In genomic region chr20:44471481-44471882, GRCh38 we compare ENCODE assay signal across 10 cellular contexts. TPM values are rescaled to one million over a fixed set of nuclear protein-coding genes. Genes with fewer than 3 reads are reported as not detected.
DNase-seq lines count a peak whose midpoint lies in the region; TF ChIP-seq lines count a peak whose summit lies in the region.
"Had no signal": no experiment of that assay in that cellular context is flagged by ENCODE, and none has a peak within 500 bp of the region (broad histone marks: within the 10 kb centered on the region; RNA-seq: fewer than 3 reads in every experiment).

No MANE protein-coding gene starts in this region.

- no peak overlapping the region for H2AFZ ChIP-seq in neural progenitor cell (replicated peaks)

- peaks cover 30% of the 10 kb centered on the region for H3K4me1 Mint-ChIP-seq in chondrocyte (ENCODE audit: low read depth)
- H3K4me1 Mint-ChIP-seq in neural progenitor cell = peaks cover 11% of the 10 kb centered on the region
- peaks cover 4% of the 10 kb centered on the region for H3K4me1 Mint-ChIP-seq in activated CD4-positive, alpha-beta T cell treated with anti-CD3 and anti-CD28 coated beads, Interleukin-2, amount 10 ng/mL, durations not matched to agents 24 days and 14 days

- H3K27ac ChIP-seq in neural progenitor cell = no peak overlapping the region
- no peak overlapping the region for H3K27ac ChIP-seq in tibial nerve
- H3K27ac ChIP-seq: esophagus muscularis mucosa had no signal

- TF ChIP-seq POLR2A in tibial nerve (IDR thresholded peaks at IDR 0.05) = no peak

- H3K79me2 ChIP-seq in neural progenitor cell (ENCODE audit: low read depth) = peaks cover 6% of the 10 kb centered on the region

- intact Hi-C loops in activated CD4-positive, alpha-beta T cell treated with anti-CD3 and anti-CD28 coated beads, Interleukin-2, amount 10 ng/mL, durations not matched to agents 24 days and 14 days (cut with micrococcal nuclease) = loop anchor here (10.0 kb wide), 1 partner anchor 87 kb away; no protein-coding TSS in a partner anchor

- H3K4me2 ChIP-seq in neural progenitor cell = no peak overlapping the region

- H3K9me3 ChIP-seq in neural progenitor cell (ENCODE audit: low read depth) (no peaks in the 10 kb centered on the region), tibial nerve (no peaks in the 10 kb centered on the region)
- H3K9me3 ChIP-seq: esophagus muscularis mucosa had no signal

- no peaks in the 10 kb centered on the region for H3K9me3 Mint-ChIP-seq in chondrocyte (ENCODE audit: low read depth)
- no peaks in the 10 kb centered on the region for H3K9me3 Mint-ChIP-seq in neural progenitor cell
- no peaks in the 10 kb centered on the region for H3K9me3 Mint-ChIP-seq in activated CD4-positive, alpha-beta T cell treated with anti-CD3 and anti-CD28 coated beads, Interleukin-2, amount 10 ng/mL, durations not matched to agents 24 days and 14 days

- H3K4me3 Mint-ChIP-seq in chondrocyte (ENCODE audit: unreplicated experiment) (no peak overlapping the region), neural progenitor cell (no peak overlapping the region)
- H3K4me3 Mint-ChIP-seq in activated CD4-positive, alpha-beta T cell treated with anti-CD3 and anti-CD28 coated beads, Interleukin-2, amount 10 ng/mL, durations not matched to agents 24 days and 14 days = no peak overlapping the region

- TF ChIP-seq EP300 in tibial nerve (IDR thresholded peaks at IDR 0.05) = peak in 1 of 2 donors; percentile 18

- H3K4me3 ChIP-seq in neural progenitor cell = no peak overlapping the region
- no peak overlapping the region for H3K4me3 ChIP-seq in tibial nerve
- H3K4me3 ChIP-seq: esophagus muscularis mucosa had no signal

- H3F3A ChIP-seq in neural progenitor cell (ENCODE audit: low read depth) = no peaks in the 10 kb centered on the region

- no peaks in the 10 kb centered on the region for H3K36me3 ChIP-seq in neural progenitor cell
- H3K36me3 ChIP-seq in tibial nerve = no peaks in the 10 kb centered on the region
- H3K36me3 ChIP-seq: esophagus muscularis mucosa had no signal

- H3K27me3 Mint-ChIP-seq in chondrocyte (ENCODE audit: low read depth) (no peaks in the 10 kb centered on the region), neural progenitor cell (ENCODE audit: insufficient read depth, low read depth) (peaks cover 6% of the 10 kb centered on the region)
- H3K27me3 Mint-ChIP-seq in activated CD4-positive, alpha-beta T cell treated with anti-CD3 and anti-CD28 coated beads, Interleukin-2, amount 10 ng/mL, durations not matched to agents 24 days and 14 days = no peaks in the 10 kb centered on the region

- H3K36me3 Mint-ChIP-seq in chondrocyte (ENCODE audit: low read depth) (no peaks in the 10 kb centered on the region), neural progenitor cell (no peaks in the 10 kb centered on the region)
- H3K36me3 Mint-ChIP-seq in activated CD4-positive, alpha-beta T cell treated with anti-CD3 and anti-CD28 coated beads, Interleukin-2, amount 10 ng/mL, durations not matched to agents 24 days and 14 days (ENCODE audit: low read depth) = no peaks in the 10 kb centered on the region

- DNase-seq in DMS53 treated with DMSO at 0.1 percent for 48 hours (lab: John Stamatoyannopoulos, UW; ENCODE audit: unreplicated experiment) (peak; percentile 12), NCI-H146 (lab: John Stamatoyannopoulos, UW) (peak; percentile 36), chondrocyte (ENCODE audit: low spot score) (no peak), neural progenitor cell (ENCODE audit: low spot score) (peak; percentile 37), tibial nerve (ENCODE audit: low spot score in 2 of 2) (no peak), HPDE6-E6E7 (ENCODE audit: extremely low spot score) (no peak), NCI-H1694 (lab: John Stamatoyannopoulos, UW) (no peak)
- DNase-seq in activated CD4-positive, alpha-beta T cell treated with anti-CD3 and anti-CD28 coated beads, Interleukin-2, amount 10 ng/mL, durations not matched to agents 24 days and 14 days = no peak
- DNase-seq: right cardiac atrium had no signal

- no peak overlapping the region for H3K27ac Mint-ChIP-seq in chondrocyte (ENCODE audit: unreplicated experiment)
- no peak overlapping the region for H3K27ac Mint-ChIP-seq in neural progenitor cell
- no peak overlapping the region for H3K27ac Mint-ChIP-seq in activated CD4-positive, alpha-beta T cell treated with anti-CD3 and anti-CD28 coated beads, Interleukin-2, amount 10 ng/mL, durations not matched to agents 24 days and 14 days

- WGBS in tibial nerve, 2 donors = 50 to 77% methylated on average over 2 of the region's 2 CpGs

- no peaks in the 10 kb centered on the region for H4K20me1 ChIP-seq in neural progenitor cell (ENCODE audit: low read depth)

- H3K27me3 ChIP-seq in neural progenitor cell = no peaks in the 10 kb centered on the region
- H3K27me3 ChIP-seq in tibial nerve = no peaks in the 10 kb centered on the region
- H3K27me3 ChIP-seq: esophagus muscularis mucosa had no signal

- no peak overlapping the region for H3K9ac ChIP-seq in neural progenitor cell

- TF ChIP-seq CTCF in chondrocyte (IDR thresholded peaks at IDR 0.05) (peak; percentile 79), neural progenitor cell (IDR thresholded peaks at IDR 0.05) (peak; percentile 46), tibial nerve (IDR thresholded peaks at IDR 0.05) (peak in 2 of 5 experiments; percentile 40 to 51)

- H3K4me1 ChIP-seq in neural progenitor cell (peaks cover 5% of the 10 kb centered on the region), tibial nerve (peaks cover 0 to 25% (median 4%) of the 10 kb centered on the region in 4 donors)

RNA-seq across cellular contexts. Expression of gene TTPAL, which starts 4.2 kb away (rescaled TPM):
- 16.5 to 18.4 TPM (median 17.1 TPM) in 3 replicates for total RNA-seq in chondrocyte
- 7.8 and 9.8 TPM in 2 replicates for total RNA-seq in neural progenitor cell (ENCODE audit: low replicate concordance)
- 10 to 100 TPM; 13.0 to 23.7 (median 16.9) TPM for total RNA-seq in tibial nerve
- 22.6 and 23.2 TPM in 2 replicates for total RNA-seq in activated CD4-positive, alpha-beta T cell treated with anti-CD3 and anti-CD28 coated beads, Interleukin-2, amount 10 ng/mL, durations not matched to agents 24 days and 14 days

RNA-seq across cellular contexts. Expression of gene SERINC3, which starts 50.4 kb away (rescaled TPM):
- total RNA-seq in chondrocyte (102 to 121 TPM (median 116 TPM) in 3 replicates), neural progenitor cell (ENCODE audit: low replicate concordance) (32.9 and 38.8 TPM in 2 replicates), tibial nerve (10 to 100 TPM; 59.7 to 97.5 (median 86.7) TPM)
- 47.1 and 49.6 TPM in 2 replicates for total RNA-seq in activated CD4-positive, alpha-beta T cell treated with anti-CD3 and anti-CD28 coated beads, Interleukin-2, amount 10 ng/mL, durations not matched to agents 24 days and 14 days

Comparison
In these comparisons a context has a peak if more than half of its experiments do, and no peak if none do; other contexts are left out.
1. DNase-seq: peak in DMS53 treated with DMSO at 0.1 percent for 48 hours (single experiment), NCI-H146 (single experiment) and neural progenitor cell (single experiment); none in chondrocyte (single experiment), tibial nerve (0 of 2), HPDE6-E6E7 (single experiment), NCI-H1694 (single experiment) and activated CD4-positive, alpha-beta T cell treated with anti-CD3 and anti-CD28 coated beads, Interleukin-2, amount 10 ng/mL, durations not matched to agents 24 days and 14 days (single experiment).